8 cellular contexts compared by ENCODE assay signal in the genomic region with DNA sequence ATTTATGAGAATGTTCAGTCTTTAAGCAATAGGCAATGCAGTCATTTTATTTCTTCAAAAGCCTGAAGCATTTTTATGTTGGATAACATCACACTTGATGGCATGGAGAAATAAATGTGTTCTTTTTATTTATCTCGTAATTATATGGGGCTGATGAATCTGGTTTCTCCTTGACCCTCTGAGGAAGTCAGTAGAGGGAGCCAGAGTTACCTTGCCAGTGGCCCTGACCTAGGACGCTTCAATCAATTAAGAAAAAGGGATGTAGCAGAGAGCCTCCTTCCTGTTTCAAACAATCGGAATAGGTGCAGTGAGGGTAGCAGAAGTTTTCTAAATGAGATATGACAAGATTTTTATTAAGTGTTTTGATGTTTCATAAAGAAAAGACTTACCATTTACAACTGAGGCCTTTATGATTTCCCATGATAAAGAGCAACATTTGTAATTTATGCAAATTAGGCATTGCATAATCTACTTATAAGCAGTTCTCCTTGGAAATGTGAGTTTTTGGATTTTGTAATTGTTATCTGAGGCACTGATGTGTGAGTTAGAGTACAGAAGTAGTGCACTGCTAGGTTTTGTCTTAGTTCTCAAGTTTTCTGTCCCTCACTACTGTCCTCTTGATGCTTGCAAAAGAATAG.
DNase-seq lines count a peak whose midpoint lies in the region; ATAC-seq and TF ChIP-seq lines count a peak whose summit lies in the region.

No MANE protein-coding gene starts in this region.

- no peaks in the 10 kb centered on the region for H4K20me1 ChIP-seq in MM.1S (ENCODE audit: insufficient read depth, low read length)

- H3K4me2 ChIP-seq in MM.1S (ENCODE audit: low read depth, low read length) = peak overlapping the region; percentile 25

- no peaks in the 10 kb centered on the region for H3K9me3 Mint-ChIP-seq in activated CD4-positive, alpha-beta T cell treated with anti-CD3 and anti-CD28 coated beads for 36 hours (ENCODE audit: low read depth)

- H2AFZ ChIP-seq in MM.1S (ENCODE audit: low read length) = peak overlapping the region; percentile 34

- no peaks in the 10 kb centered on the region for H3K36me3 ChIP-seq in MM.1S (replicated peaks; ENCODE audit: insufficient read depth, low read length)
- no peaks in the 10 kb centered on the region for H3K36me3 ChIP-seq in mucosa of descending colon (ENCODE audit: low read depth)
- H3K36me3 ChIP-seq in tibial artery = no peaks in the 10 kb centered on the region

- no peak for DNase-seq in activated CD4-positive, alpha-beta T cell treated with anti-CD3 and anti-CD28 coated beads for 36 hours
- no peak for DNase-seq in activated CD4-positive, alpha-beta T cell treated with anti-CD3 and anti-CD28 coated beads, Interleukin-2, amount 50 U/mL, for 48 hours
- DNase-seq in MM.1S (peak; percentile 70), T47D (ENCODE audit: low read depth in 1 of 2, low spot score in 1 of 2) (peak; percentile 30 to 72), mucosa of descending colon (peak in 1 of 3 donors; percentile 37), tibial artery (no peak)
- no peak for DNase-seq in activated CD8-positive, alpha-beta memory T cell treated with anti-CD3 and anti-CD28 coated beads for 24 hours

- H3K9ac ChIP-seq in MM.1S (ENCODE audit: low read length) = no peak overlapping the region

- intact Hi-C loops in activated CD4-positive, alpha-beta T cell treated with anti-CD3 and anti-CD28 coated beads for 36 hours (cut with DNase I, micrococcal nuclease) = loop anchor here (2.0 to 5.0 kb wide), 4 partner anchors 248 to 478 kb away; no protein-coding TSS in a partner anchor
- intact Hi-C loops in mucosa of descending colon (cut with DNase I, micrococcal nuclease) = loop anchor here in 1 of 2 donors (2.0 kb wide), 1 partner anchor 304 kb away; no protein-coding TSS in a partner anchor
- intact Hi-C loops in tibial artery (cut with DNase I; ENCODE audit: low total_unique reads) = no loop called here

- in situ Hi-C loops in T47D (cut with HindIII; ENCODE audit: low pct_unique_long_range_greater_than_20kb, low sequenced_read_pairs) = loop anchor here (25.0 kb wide), 1 partner anchor 254 kb away; no protein-coding TSS in a partner anchor

- H3K4me1 Mint-ChIP-seq in activated CD4-positive, alpha-beta T cell treated with anti-CD3 and anti-CD28 coated beads for 36 hours = peaks cover 39% of the 10 kb centered on the region

- TF ChIP-seq CTCF in MM.1S (IDR thresholded peaks at IDR 0.05; ENCODE audit: low read length) (peak; percentile 85), mucosa of descending colon (IDR thresholded peaks at IDR 0.05) (no peak), tibial artery (IDR thresholded peaks at IDR 0.05) (no peak)

- no peaks in the 10 kb centered on the region for H3K27me3 Mint-ChIP-seq in activated CD4-positive, alpha-beta T cell treated with anti-CD3 and anti-CD28 coated beads for 36 hours

- no peaks in the 10 kb centered on the region for H3K9me2 ChIP-seq in MM.1S (replicated peaks; ENCODE audit: insufficient read depth, low read length)

- H3K27me3 ChIP-seq in MM.1S (replicated peaks; ENCODE audit: insufficient read depth, low read length) (no peaks in the 10 kb centered on the region), tibial artery (no peaks in the 10 kb centered on the region)

- H3K27ac ChIP-seq in MM.1S (ENCODE audit: low read length) (no peak overlapping the region), tibial artery (no peak overlapping the region)

- H3K4me1 ChIP-seq in MM.1S (ENCODE audit: low read length) (peaks cover 21% of the 10 kb centered on the region), mucosa of descending colon (ENCODE audit: low read depth) (no peaks in the 10 kb centered on the region), tibial artery (peaks cover 0 to 11% (median 3%) of the 10 kb centered on the region in 4 donors)

- H3K4me3 Mint-ChIP-seq in activated CD4-positive, alpha-beta T cell treated with anti-CD3 and anti-CD28 coated beads for 36 hours = no peak overlapping the region

- POLR2A ChIA-PET in activated CD4-positive, alpha-beta T cell treated with anti-CD3 and anti-CD28 coated beads for 36 hours (lab: Charles Lee) = no interaction called here

- no peaks in the 10 kb centered on the region for H3K9me3 ChIP-seq in MM.1S (replicated peaks; ENCODE audit: insufficient read depth, low read length)
- H3K9me3 ChIP-seq in mucosa of descending colon = no peaks in the 10 kb centered on the region
- H3K9me3 ChIP-seq in tibial artery = no peaks in the 10 kb centered on the region

- no peaks in the 10 kb centered on the region for H3K36me3 Mint-ChIP-seq in activated CD4-positive, alpha-beta T cell treated with anti-CD3 and anti-CD28 coated beads for 36 hours (ENCODE audit: low read depth)

- H3K79me2 ChIP-seq in MM.1S (ENCODE audit: low read length) = no peaks in the 10 kb centered on the region

- peak; percentile 30 for ATAC-seq in activated CD4-positive, alpha-beta T cell treated with anti-CD3 and anti-CD28 coated beads for 36 hours
- ATAC-seq in mucosa of descending colon (peak; percentile 54), GM18517 (IDR thresholded peaks at IDR 0.05; ENCODE audit: unreplicated experiment) (no peak)

- H3F3A ChIP-seq in MM.1S (ENCODE audit: insufficient read depth, low read length) = no peaks in the 10 kb centered on the region

- CTCF ChIA-PET in activated CD4-positive, alpha-beta T cell treated with anti-CD3 and anti-CD28 coated beads for 36 hours (lab: Charles Lee) = interaction anchor here (0.7 to 1.4 kb wide), 3 partner anchors 23 to 304 kb away, joined by 3 to 5 read pairs (median 4); no protein-coding TSS in a partner anchor

- no peak overlapping the region for H3K27ac Mint-ChIP-seq in activated CD4-positive, alpha-beta T cell treated with anti-CD3 and anti-CD28 coated beads for 36 hours

- H3K4me3 ChIP-seq in MM.1S (ENCODE audit: low read length) = no peak overlapping the region
- H3K4me3 ChIP-seq in mucosa of descending colon = no peak overlapping the region
- no peak overlapping the region for H3K4me3 ChIP-seq in tibial artery

Comparison
In these comparisons a context has a peak if more than half of its experiments do, and no peak if none do; other contexts are left out.
1. DNase-seq: peak in MM.1S (single experiment) and T47D (2 of 2); none in activated CD4-positive, alpha-beta T cell treated with anti-CD3 and anti-CD28 coated beads for 36 hours (single experiment), activated CD4-positive, alpha-beta T cell treated with anti-CD3 and anti-CD28 coated beads, Interleukin-2, amount 50 U/mL, for 48 hours (0 of 2), activated CD8-positive, alpha-beta memory T cell treated with anti-CD3 and anti-CD28 coated beads for 24 hours (single experiment) and tibial artery (0 of 2).